Comparison of ENCODE assay signal across 26 cellular contexts in genomic region chr13:23292596-23292995, GRCh38.
"Had no signal": no experiment of that assay in that cellular context is flagged by ENCODE, and none has a peak within 500 bp of the region (broad histone marks: within the 10 kb centered on the region; RNA-seq: fewer than 3 reads in every experiment).

No MANE protein-coding gene starts in this region.

- H3K9me3 ChIP-seq: colonic mucosa, esophagus muscularis mucosa, mucosa of descending colon, neutrophil, right lobe of liver, suprapubic skin, transverse colon, upper lobe of right lung, uterus had no signal

- DNase-seq: colonic mucosa; dermis blood vessel endothelial cell; effector memory CD4-positive, alpha-beta T cell; hypothalamus; immature natural killer cell; mesenchymal stem cell; mucosa of descending colon; naive B cell; right lobe of liver; stimulated activated CD4-positive, alpha-beta T cell treated with anti-CD3 and anti-CD28 coated beads, Interleukin-12 subunit alpha, Interleukin-12 subunit beta, amount 100 ng/mL, for 4 hours; stimulated activated CD4-positive, alpha-beta T cell treated with anti-CD3 and anti-CD28 coated beads, Interleukin-1b, Interleukin-23, amount 100 ng/mL, for 48 hours; stimulated activated CD4-positive, alpha-beta T cell treated with anti-CD3 and anti-CD28 coated beads, Interleukin-4, amount 100 ng/mL, for 1 hour; stimulated activated CD8-positive, alpha-beta memory T cell treated with anti-CD3 and anti-CD28 coated beads, Interleukin-4, amount 100 ng/mL, for 48 hours; stimulated activated naive CD4-positive, alpha-beta T cell; stimulated activated naive CD8-positive, alpha-beta T cell treated with anti-CD3 and anti-CD28 coated beads, Interleukin-15, amount 100 ng/mL, for 72 hours; transverse colon; upper lobe of right lung; uterus had no signal

- H3K4me1 ChIP-seq: colonic mucosa, parathyroid adenoma, right lobe of liver, transverse colon, upper lobe of right lung, uterus had no signal

- H3K27me3 ChIP-seq: colonic mucosa, esophagus muscularis mucosa, neutrophil, right lobe of liver, suprapubic skin, transverse colon, upper lobe of right lung, uterus had no signal

- H3K9ac ChIP-seq: parathyroid adenoma had no signal

- H3K79me2 ChIP-seq: parathyroid adenoma had no signal

- H3K4me2 ChIP-seq: smooth muscle cell had no signal

- H3K27ac ChIP-seq: colonic mucosa, esophagus muscularis mucosa, neutrophil, parathyroid adenoma, right lobe of liver, suprapubic skin, transverse colon, upper lobe of right lung, uterus had no signal

- H3K4me3 ChIP-seq: colonic mucosa, esophagus muscularis mucosa, lung, mucosa of descending colon, right lobe of liver, smooth muscle cell, suprapubic skin, transverse colon, upper lobe of right lung, uterus had no signal

- H2AFZ ChIP-seq: parathyroid adenoma had no signal

- ATAC-seq: left lobe of liver; mucosa of descending colon; natural killer cell treated with Interleukin-12 subunit alpha and Interleukin-12 subunit beta and Interleukin-15 and Interleukin-18, amount 100 ng/mL, for 72 hours; right lobe of liver; stimulated activated naive CD8-positive, alpha-beta T cell treated with anti-CD3 and anti-CD28 coated beads, Interleukin-15, amount 100 ng/mL, for 72 hours; upper lobe of right lung had no signal

- H3K36me3 ChIP-seq: colonic mucosa, neutrophil, right lobe of liver, suprapubic skin, transverse colon, upper lobe of right lung, uterus had no signal
